ENCODE assay signal across 2 cellular contexts in genomic region chr21:33264561-33264960, GRCh38.
TF ChIP-seq lines count a peak whose summit lies in the region.

No MANE protein-coding gene starts in this region.

TF ChIP-seq in GM23338, 12 proteins besides CTCF, POLR2A, EP300 and RAD21:
- TF ChIP-seq POLR2AphosphoS5 (IDR thresholded peaks at IDR 0.05; ENCODE audit: low read depth) (no peak), ZNF331 (CRISPR knock-in tag; IDR thresholded peaks at IDR 0.05; ENCODE audit: low read depth) (no peak), ZNF462 (CRISPR knock-in tag; IDR thresholded peaks at IDR 0.05) (no peak), ETS1 (IDR thresholded peaks at IDR 0.05) (no peak), EZH2 (IDR thresholded peaks at IDR 0.05; ENCODE audit: low read depth, unreplicated experiment) (no peak), ZNF114 (CRISPR knock-in tag; IDR thresholded peaks at IDR 0.05) (no peak), REST (IDR thresholded peaks at IDR 0.05; ENCODE audit: unreplicated experiment) (no peak)

TF ChIP-seq in GM12878, 131 proteins besides CTCF, POLR2A, EP300 and RAD21:
- TF ChIP-seq HSF1 (IDR thresholded peaks at IDR 0.05; ENCODE audit: low read depth, low read length): no peak
- TF ChIP-seq POLR2AphosphoS5 (IDR thresholded peaks at IDR 0.05; ENCODE audit: low read length): peak; percentile 55
